ENCODE assay signal across 18 cellular contexts in genomic region chr19:2981898-2982297, GRCh38. TPM values are rescaled to one million over a fixed set of nuclear protein-coding genes. Genes with fewer than 3 reads are reported as not detected.
"Had no signal": no experiment of that assay in that cellular context is flagged by ENCODE, and none has a peak within 500 bp of the region (broad histone marks: within the 10 kb centered on the region; RNA-seq: fewer than 3 reads in every experiment).

No MANE protein-coding gene starts in this region.

- H3K36me3 Mint-ChIP-seq: activated naive CD4-positive, alpha-beta T cell treated with anti-CD3 and anti-CD28 coated beads, Interleukin-2, amount 50 U/mL, for 24 hours; immature natural killer cell had no signal

- H3K4me3 ChIP-seq: gastrocnemius medialis, heart left ventricle, thyroid gland had no signal

- H3K27ac ChIP-seq: neutrophil had no signal

- DNase-seq: activated CD4-positive, alpha-beta T cell treated with anti-CD3 and anti-CD28 coated beads, Interleukin-2, amount 50 U/mL, for 4 hours; activated gamma-delta T cell; cerebellar nuclear complex; cortex of kidney; effector CD4-positive, alpha-beta T cell; gastrocnemius medialis; heart left ventricle; immature natural killer cell; kidney glomerular epithelial cell; left ventricle myocardium superior; stimulated activated CD4-positive, alpha-beta T cell treated with anti-CD3 and anti-CD28 coated beads, Interleukin-2, amount 100 ng/mL, for 24 hours; stimulated activated naive CD4-positive, alpha-beta T cell treated with Interleukin-2 at 50 U/mL for 16 hours had no signal

- H3K9me3 ChIP-seq: gastrocnemius medialis, heart left ventricle, neutrophil, thyroid gland had no signal

- H3K4me3 Mint-ChIP-seq: activated naive CD4-positive, alpha-beta T cell treated with anti-CD3 and anti-CD28 coated beads, Interleukin-2, amount 50 U/mL, for 24 hours; immature natural killer cell had no signal

- H3K27ac Mint-ChIP-seq: activated naive CD4-positive, alpha-beta T cell treated with anti-CD3 and anti-CD28 coated beads, Interleukin-2, amount 50 U/mL, for 24 hours; immature natural killer cell had no signal

- H3K9me3 Mint-ChIP-seq: activated naive CD4-positive, alpha-beta T cell treated with anti-CD3 and anti-CD28 coated beads, Interleukin-2, amount 50 U/mL, for 24 hours; immature natural killer cell had no signal

- H3K27me3 ChIP-seq: thyroid gland had no signal

- H3K36me3 ChIP-seq: gastrocnemius medialis, heart left ventricle, neutrophil, thyroid gland had no signal

RNA-seq across cellular contexts. Expression of gene TLE6, which starts 4.5 kb away (rescaled TPM):
- total RNA-seq: bronchial epithelial cell, mononuclear cell, skeletal muscle tissue had no signal
